ENCODE assay signal across 8 cellular contexts in the genomic region with DNA sequence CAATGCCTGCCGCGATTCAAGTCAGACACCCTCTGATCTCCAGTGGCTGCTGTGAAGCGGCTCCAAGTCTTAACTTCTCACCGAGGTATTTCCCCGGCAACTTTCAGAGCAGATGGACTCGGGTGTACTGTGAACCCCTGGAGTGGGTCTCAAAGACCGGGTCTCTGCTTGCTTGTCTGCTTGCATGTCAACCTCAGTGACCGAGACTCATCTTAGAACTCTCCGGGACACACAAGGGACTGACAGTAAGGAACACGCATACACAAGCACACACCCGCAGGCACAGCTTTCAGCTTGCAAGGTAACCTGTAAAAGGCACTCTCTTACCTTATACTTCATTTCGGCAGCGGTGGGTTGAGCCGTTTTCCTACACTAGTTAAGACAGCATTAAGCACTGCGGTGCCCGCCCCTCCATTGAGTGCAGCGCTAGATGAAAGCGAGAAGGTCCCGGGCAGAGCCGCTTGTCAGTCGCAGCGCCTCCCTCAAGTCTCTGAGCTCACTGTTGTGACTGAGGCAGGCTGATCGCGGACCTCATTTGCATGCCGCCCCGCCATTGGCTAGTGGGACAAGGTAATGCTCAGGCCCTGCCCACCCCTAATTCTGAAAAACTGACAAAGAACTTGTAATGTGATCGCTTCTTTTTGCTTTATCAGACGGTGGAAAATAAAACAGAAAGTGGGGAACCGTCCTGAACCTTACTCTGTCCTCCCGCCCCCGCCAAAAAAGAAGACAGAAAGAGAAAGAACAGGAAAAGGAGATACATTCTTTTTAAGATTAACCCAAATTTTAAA. TPM values are rescaled to one million over a fixed set of nuclear protein-coding genes. Genes with fewer than 3 reads are reported as not detected.
DNase-seq lines count a peak whose midpoint lies in the region; ATAC-seq, FAIRE-seq and TF ChIP-seq lines count a peak whose summit lies in the region.

A gene with protein sequence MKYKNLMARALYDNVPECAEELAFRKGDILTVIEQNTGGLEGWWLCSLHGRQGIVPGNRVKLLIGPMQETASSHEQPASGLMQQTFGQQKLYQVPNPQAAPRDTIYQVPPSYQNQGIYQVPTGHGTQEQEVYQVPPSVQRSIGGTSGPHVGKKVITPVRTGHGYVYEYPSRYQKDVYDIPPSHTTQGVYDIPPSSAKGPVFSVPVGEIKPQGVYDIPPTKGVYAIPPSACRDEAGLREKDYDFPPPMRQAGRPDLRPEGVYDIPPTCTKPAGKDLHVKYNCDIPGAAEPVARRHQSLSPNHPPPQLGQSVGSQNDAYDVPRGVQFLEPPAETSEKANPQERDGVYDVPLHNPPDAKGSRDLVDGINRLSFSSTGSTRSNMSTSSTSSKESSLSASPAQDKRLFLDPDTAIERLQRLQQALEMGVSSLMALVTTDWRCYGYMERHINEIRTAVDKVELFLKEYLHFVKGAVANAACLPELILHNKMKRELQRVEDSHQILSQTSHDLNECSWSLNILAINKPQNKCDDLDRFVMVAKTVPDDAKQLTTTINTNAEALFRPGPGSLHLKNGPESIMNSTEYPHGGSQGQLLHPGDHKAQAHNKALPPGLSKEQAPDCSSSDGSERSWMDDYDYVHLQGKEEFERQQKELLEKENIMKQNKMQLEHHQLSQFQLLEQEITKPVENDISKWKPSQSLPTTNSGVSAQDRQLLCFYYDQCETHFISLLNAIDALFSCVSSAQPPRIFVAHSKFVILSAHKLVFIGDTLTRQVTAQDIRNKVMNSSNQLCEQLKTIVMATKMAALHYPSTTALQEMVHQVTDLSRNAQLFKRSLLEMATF (minus strand): TSS at position 492 of the 791 bp plus-strand sequence. CDS start 153 bp downstream, at position 339.

- no peaks in the 10 kb centered on the region for H3K9me3 ChIP-seq in kidney (ENCODE audit: control insufficient read depth in 1 of 2, low read length in 2 of 2)

- peak; percentile 96 for DNase-seq in AG20443 (ENCODE audit: low spot score)
- DNase-seq in NCI-H510A (lab: John Stamatoyannopoulos, UW): peak; percentile 42
- peak; percentile 89 for DNase-seq in activated CD4-positive, alpha-beta T cell treated with anti-CD3 and anti-CD28 coated beads for 1 hour
- DNase-seq in cerebellum (ENCODE audit: low spot score): peak; percentile 95
- peak; percentile 98 for DNase-seq in kidney
- DNase-seq in stimulated activated CD4-positive, alpha-beta T cell treated with anti-CD3 and anti-CD28 coated beads, Interleukin-15, amount 100 ng/mL, for 24 hours: peak; percentile 97

- H3K4me3 ChIP-seq in kidney (ENCODE audit: low read length in 2 of 2): peak within 1 kb of the TSS; percentile 85 to 93

- peak; percentile 98 for ATAC-seq in HG03432 (IDR thresholded peaks at IDR 0.05; ENCODE audit: unreplicated experiment)

- peak within 1 kb of the TSS; percentile 89 to 92 for H3K27ac ChIP-seq in kidney (ENCODE audit: low read depth in 2 of 2, low read length in 2 of 2)

- peak within 1 kb of the TSS; percentile 75 to 99 for H3K9ac ChIP-seq in kidney (ENCODE audit: low read length in 2 of 2)

- peaks cover 18 to 31% of the 10 kb centered on the region in 2 donors for H3K4me1 ChIP-seq in kidney (ENCODE audit: control insufficient read depth in 1 of 2, insufficient read depth in 1 of 2, low read depth in 1 of 2, low read length in 2 of 2)

- H3K36me3 ChIP-seq in kidney (ENCODE audit: control insufficient read depth in 1 of 2, insufficient read depth in 2 of 2, low read length in 2 of 2): no peaks in the 10 kb centered on the region

- peak; percentile 97 for TF ChIP-seq POLR2A in GM19099 (IDR thresholded peaks at IDR 0.05; ENCODE audit: extremely low read depth, insufficient read length, low read depth)

- FAIRE-seq in kidney (lab: Jason Lieb, UNC): peak; percentile 96

- no peak for TF ChIP-seq CTCF in kidney (IDR thresholded peaks at IDR 0.05; ENCODE audit: borderline replicate concordance, extremely low read depth, insufficient read depth)

- intact Hi-C loops in kidney (cut with DNase I): no loop called here

RNA-seq across cellular contexts. Expression of the gene that starts here (rescaled TPM):
- total RNA-seq in cerebellum: 9.7 TPM
- 101 TPM for total RNA-seq in kidney
- 19.2 TPM for polyA plus RNA-seq in kidney (ENCODE audit: insufficient read depth, low read depth, low replicate concordance)

Comparison
In these comparisons a context has a peak if more than half of its experiments do, and no peak if none do; other contexts are left out.
1. Peak in every context shown above with its lines: DNase-seq, ATAC-seq, H3K4me3 ChIP-seq and H3K27ac ChIP-seq.
2. DNase-seq: peak in every context shown above with its lines; median percentile 98 in kidney; 97 in stimulated activated CD4-positive, alpha-beta T cell treated with anti-CD3 and anti-CD28 coated beads, Interleukin-15, amount 100 ng/mL, for 24 hours; 96 in AG20443; 95 in cerebellum; 89 in activated CD4-positive, alpha-beta T cell treated with anti-CD3 and anti-CD28 coated beads for 1 hour; 42 in NCI-H510A.